In the genomic region with DNA sequence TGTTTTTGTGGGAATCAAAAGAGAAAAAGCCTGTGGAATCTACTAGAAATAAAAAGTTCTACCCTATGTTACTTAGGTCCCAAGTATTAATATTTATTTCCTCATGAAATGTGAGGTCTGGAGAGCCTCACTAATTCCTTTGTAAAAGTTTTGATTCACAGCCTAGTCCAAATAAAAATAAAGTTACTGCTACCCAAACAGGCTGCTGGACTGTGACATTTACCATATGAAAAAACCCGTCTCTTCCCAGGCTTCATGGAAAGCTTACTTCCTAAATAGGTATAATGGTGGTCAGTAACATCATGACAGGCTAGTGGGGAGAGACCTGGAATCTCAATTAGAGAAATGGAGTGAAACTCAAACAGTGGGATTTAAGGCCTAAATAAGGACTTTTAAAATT, we compare ENCODE assay signal across 8 cellular contexts.
A peak's percentile ranks its signal among the peaks of the same experiment; 100 is the strongest.
DNase-seq lines count a peak whose midpoint lies in the region; ATAC-seq and TF ChIP-seq lines count a peak whose summit lies in the region.
"Not testable (repeated sequence)": the region's sequence is repeated elsewhere in the genome, so short reads cannot be mapped to it uniquely, and the experiment has no call there.

No MANE protein-coding gene starts in this region.

- not testable (repeated sequence) for TF ChIP-seq POLR2A in esophagus squamous epithelium (IDR thresholded peaks at IDR 0.05); gastrocnemius medialis (IDR thresholded peaks at IDR 0.05); uterus (IDR thresholded peaks at IDR 0.05)

- ATAC-seq in psoas muscle; gastrocnemius medialis; thoracic aorta (ENCODE audit: insufficient number of reproducible peaks, low FRiP score, low read depth): not testable (repeated sequence)

- H3K27ac ChIP-seq in coronary artery (peak overlapping the region; percentile 56 to 88), esophagus squamous epithelium (peak overlapping the region in 3 of 4 donors; percentile 36 to 49 (median 48)), left ventricle myocardium inferior (replicated peaks) (peak overlapping the region; percentile 25), muscle layer of duodenum (ENCODE audit: low read length) (peak overlapping the region; percentile 31), psoas muscle (peak overlapping the region; percentile 10), gastrocnemius medialis (peak overlapping the region in 3 of 4 donors; percentile 14 to 39 (median 16)), thoracic aorta (peak overlapping the region; percentile 48 to 54), uterus (peak overlapping the region; percentile 96 to 99)

- 58 to 64% methylated on average over 1 of the region's 1 CpG for WGBS in esophagus squamous epithelium, 2 donors
- WGBS in psoas muscle, 3 donors = 84 to 89% (median 86%) methylated on average over 1 of the region's 1 CpG

- H3K36me3 ChIP-seq in esophagus squamous epithelium; left ventricle myocardium inferior; muscle layer of duodenum (ENCODE audit: control insufficient read depth in 1 of 2, insufficient read depth in 2 of 2, low read length in 2 of 2); psoas muscle (ENCODE audit: insufficient read depth in 1 of 2, low read depth in 1 of 2); gastrocnemius medialis; thoracic aorta; uterus: not testable (repeated sequence)

- H3K9me3 ChIP-seq in esophagus squamous epithelium; left ventricle myocardium inferior (replicated peaks); muscle layer of duodenum (ENCODE audit: control insufficient read depth in 1 of 2, low read length in 2 of 2); psoas muscle; gastrocnemius medialis; thoracic aorta; uterus: not testable (repeated sequence)

- H3K4me1 ChIP-seq in esophagus squamous epithelium (peaks cover 0 to 38% (median 4%) of the 10 kb centered on the region in 3 donors), left ventricle myocardium inferior (peaks cover 97% of the 10 kb centered on the region), muscle layer of duodenum (ENCODE audit: control insufficient read depth in 1 of 2, insufficient read depth in 2 of 2, low read length in 2 of 2) (peaks cover 0 to 16% of the 10 kb centered on the region in 2 donors), psoas muscle (peaks cover 59% of the 10 kb centered on the region), gastrocnemius medialis (peaks cover 40 to 64% of the 10 kb centered on the region in 2 donors), thoracic aorta (ENCODE audit: control insufficient read depth in 1 of 2, low read depth in 2 of 2) (peaks cover 44 to 94% of the 10 kb centered on the region in 2 donors)
- H3K4me1 ChIP-seq in uterus = not testable (repeated sequence)

- H3K4me3 ChIP-seq in coronary artery = peak overlapping the region; percentile 32
- not testable (repeated sequence) for H3K4me3 ChIP-seq in esophagus squamous epithelium; left ventricle myocardium inferior; muscle layer of duodenum (ENCODE audit: low read depth in 1 of 2, low read length in 2 of 2); psoas muscle; gastrocnemius medialis; uterus
- H3K4me3 ChIP-seq in thoracic aorta = peak overlapping the region; percentile 45

- in situ Hi-C loops in gastrocnemius medialis (cut with MboI; ENCODE audit: low sequenced_read_pairs in 4 of 4) = not testable (repeated sequence)

- not testable (repeated sequence) for TF ChIP-seq CTCF in coronary artery (IDR thresholded peaks at IDR 0.05); esophagus squamous epithelium (IDR thresholded peaks at IDR 0.05); left ventricle myocardium inferior (IDR thresholded peaks at IDR 0.05; ENCODE audit: borderline replicate concordance); psoas muscle (IDR thresholded peaks at IDR 0.05); gastrocnemius medialis (IDR thresholded peaks at IDR 0.05 in 4 of 5, conservative IDR thresholded peaks at IDR 0.05 in 1 of 5); thoracic aorta (IDR thresholded peaks at IDR 0.05); uterus (IDR thresholded peaks at IDR 0.05)

- not testable (repeated sequence) for DNase-seq in coronary artery (ENCODE audit: low spot score); esophagus squamous epithelium (lab: John Stamatoyannopoulos, UW); left ventricle myocardium inferior; psoas muscle; gastrocnemius medialis; thoracic aorta (ENCODE audit: low spot score); uterus

- intact Hi-C loops in esophagus squamous epithelium (cut with DNase I); left ventricle myocardium inferior (cut with micrococcal nuclease); psoas muscle (cut with DNase I); gastrocnemius medialis (cut with DNase I; ENCODE audit: low total_unique reads); uterus (cut with DNase I; ENCODE audit: low total_unique reads): not testable (repeated sequence)

- not testable (repeated sequence) for H3K27me3 ChIP-seq in esophagus squamous epithelium; left ventricle myocardium inferior (ENCODE audit: low read depth); muscle layer of duodenum (ENCODE audit: low read depth, low read length); psoas muscle (ENCODE audit: insufficient read depth in 3 of 3, low read length in 2 of 3); gastrocnemius medialis; thoracic aorta (replicated peaks; ENCODE audit: insufficient read depth); uterus

Comparison
In these comparisons a context has a peak if more than half of its experiments do, and no peak if none do; other contexts are left out.
1. H3K27ac ChIP-seq: peak in every context shown above with its lines; median percentile 98 in uterus; 72 in coronary artery; 51 in thoracic aorta; 48 in esophagus squamous epithelium; 31 in muscle layer of duodenum; 25 in left ventricle myocardium inferior; 16 in gastrocnemius medialis; 10 in psoas muscle.